Comparison of ENCODE assay signal across 1 cellular context in the genomic region with DNA sequence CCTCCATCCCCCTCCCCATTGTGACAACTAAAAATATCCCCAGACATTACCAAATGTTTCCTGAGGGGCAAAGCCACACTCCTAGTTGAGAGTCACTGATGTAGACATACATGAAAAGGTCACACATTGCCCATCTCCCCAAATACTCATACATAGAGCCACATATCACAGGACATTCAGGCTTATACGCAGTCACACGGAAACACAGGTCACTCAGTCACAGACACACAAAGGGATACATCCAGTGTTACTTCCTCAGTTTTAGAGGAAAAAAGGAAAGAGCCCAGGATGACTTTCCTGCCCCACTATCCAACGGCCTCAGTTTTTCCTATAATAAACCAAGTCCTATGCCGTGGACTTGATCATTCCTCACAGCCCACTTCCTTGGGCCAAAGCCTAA.
TF ChIP-seq lines count a peak whose summit lies in the region.

No MANE protein-coding gene starts in this region.

TF ChIP-seq in H1, 55 proteins besides CTCF, POLR2A, EP300 and RAD21:
- TF ChIP-seq, protein P1, sequence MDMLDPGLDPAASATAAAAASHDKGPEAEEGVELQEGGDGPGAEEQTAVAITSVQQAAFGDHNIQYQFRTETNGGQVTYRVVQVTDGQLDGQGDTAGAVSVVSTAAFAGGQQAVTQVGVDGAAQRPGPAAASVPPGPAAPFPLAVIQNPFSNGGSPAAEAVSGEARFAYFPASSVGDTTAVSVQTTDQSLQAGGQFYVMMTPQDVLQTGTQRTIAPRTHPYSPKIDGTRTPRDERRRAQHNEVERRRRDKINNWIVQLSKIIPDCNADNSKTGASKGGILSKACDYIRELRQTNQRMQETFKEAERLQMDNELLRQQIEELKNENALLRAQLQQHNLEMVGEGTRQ (IDR thresholded peaks at IDR 0.05; ENCODE audit: low read length), result no peak
- no peak for TF ChIP-seq MAFK (IDR thresholded peaks at IDR 0.05; ENCODE audit: low read depth, low read length)
- TF ChIP-seq NANOG (IDR thresholded peaks at IDR 0.05; ENCODE audit: insufficient read depth, low read depth, low read length, poor library complexity, severe bottlenecking), result no peak
- no peak for TF ChIP-seq CBX8 (IDR thresholded peaks at IDR 0.05; ENCODE audit: borderline replicate concordance, low read depth, low read length)
